25 cellular contexts compared by ENCODE assay signal in the genomic region with DNA sequence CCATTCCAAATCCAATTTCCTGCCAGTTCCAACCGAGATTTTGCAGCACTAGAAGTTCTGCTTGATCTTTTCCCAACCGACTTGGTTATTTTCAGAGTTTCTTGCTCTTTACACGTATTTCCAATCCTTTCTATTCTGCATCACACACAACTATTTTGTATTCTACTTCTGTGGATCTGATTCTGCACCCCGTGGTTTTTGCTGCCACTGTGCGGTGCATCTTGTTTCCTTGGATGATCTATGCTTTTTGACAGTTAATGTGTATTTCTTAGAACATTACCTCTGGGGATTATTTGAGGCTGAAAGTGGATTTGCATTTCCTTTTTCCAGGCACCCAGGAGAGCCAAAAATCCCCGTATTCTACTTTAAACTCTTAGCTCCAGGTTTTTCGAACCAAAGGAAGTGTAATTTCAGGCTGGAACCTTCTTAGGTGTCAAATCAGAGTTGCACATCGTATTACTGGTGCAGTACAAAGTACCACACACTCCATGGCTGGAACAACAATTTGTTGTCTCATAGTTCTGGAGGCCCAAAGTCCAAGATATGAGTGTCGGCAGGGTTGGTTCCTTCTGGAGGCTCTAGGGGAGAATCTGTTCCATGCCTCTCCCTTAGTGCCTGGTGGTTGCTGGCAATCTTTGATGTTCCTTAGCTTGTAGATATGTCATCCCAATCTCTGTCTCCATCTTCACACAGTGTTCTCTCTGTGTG. TPM values are rescaled to one million over a fixed set of nuclear protein-coding genes. Genes with fewer than 3 reads are reported as not detected.
DNase-seq lines count a peak whose midpoint lies in the region; ATAC-seq, FAIRE-seq and TF ChIP-seq lines count a peak whose summit lies in the region.
"Had no signal": no experiment of that assay in that cellular context is flagged by ENCODE, and none has a peak within 500 bp of the region (broad histone marks: within the 10 kb centered on the region; RNA-seq: fewer than 3 reads in every experiment).

No MANE protein-coding gene starts in this region.

- no peak for FAIRE-seq in small intestine (lab: Jason Lieb, UNC)
- FAIRE-seq: GM18507, H54 had no signal

- H3K4me1 ChIP-seq in PC-9 (replicated peaks; ENCODE audit: insufficient read depth) (no peaks in the 10 kb centered on the region), small intestine (ENCODE audit: control insufficient read depth in 2 of 2, insufficient read depth in 1 of 2, low read depth in 1 of 2, low read length in 1 of 2) (no peaks in the 10 kb centered on the region), prostate gland (replicated peaks) (no peaks in the 10 kb centered on the region)
- H3K4me1 ChIP-seq: BE2C, SJSA1 had no signal

- WGBS in small intestine, 3 donors, result 48 to 67% (median 55%) methylated on average over 9 of the region's 9 CpGs
- 71% methylated on average over 8 of the region's 9 CpGs for WGBS in prostate gland

- H2AFZ ChIP-seq in PC-9, result no peak overlapping the region

- peak; percentile 52 for ATAC-seq in left lobe of liver

- H3K9me3 ChIP-seq in PC-9 (ENCODE audit: insufficient read depth, low read depth) (no peaks in the 10 kb centered on the region), small intestine (ENCODE audit: control insufficient read depth, low read depth) (no peaks in the 10 kb centered on the region), prostate gland (no peaks in the 10 kb centered on the region)
- H3K9me3 ChIP-seq: BE2C had no signal

- POLR2A ChIA-PET in PC-9 (lab: Charles Lee; ENCODE audit: unreplicated experiment), result no interaction called here

- intact Hi-C loops in PC-9 (cut with micrococcal nuclease; ENCODE audit: unreplicated experiment) (no loop called here), prostate gland (cut with DNase I) (no loop called here)

- CTCF ChIA-PET in PC-9 (lab: Charles Lee), result no interaction called here

- H3K79me2 ChIP-seq in PC-9 (ENCODE audit: low read depth), result no peaks in the 10 kb centered on the region

- peak; percentile 6 for DNase-seq in activated effector memory CD4-positive, alpha-beta T cell treated with anti-CD3 and anti-CD28 coated beads, Interleukin-2, amount 50 U/mL, for 16 hours
- DNase-seq in activated effector memory CD4-positive, alpha-beta T cell treated with Interleukin-2 at 50 U/mL for 16 hours, result no peak
- DNase-seq in PC-9, result no peak
- peak; percentile 18 for DNase-seq in left lobe of liver (ENCODE audit: low spot score)
- DNase-seq in small intestine, result peak; percentile 45
- no peak for DNase-seq in COR-L47 (lab: John Stamatoyannopoulos, UW)
- DNase-seq in NCI-H1930 (lab: John Stamatoyannopoulos, UW), result no peak
- no peak for DNase-seq in prostate gland (ENCODE audit: low spot score)
- DNase-seq: 8988T; ACHN; BE2C; CD4-positive, CD25-positive, alpha-beta regulatory T cell; DMS53; NCI-H1092 treated with DMSO at 0.1 percent for 48 hours; NCI-H1436 treated with DMSO at 0.1 percent for 48 hours; NCI-H187 treated with DMSO at 0.1 percent for 48 hours; NCI-H2107; NCI-H524; NCI-H82; NK-92 treated with Interleukin-12 subunit alpha and Interleukin-12 subunit beta, amount 100 ng/mL, for 24 hours; Right ventricle myocardium superior; RPMI8226 had no signal

- no peak for TF ChIP-seq POLR2A in prostate gland (IDR thresholded peaks at IDR 0.05)

- 0 out of 2 replicates have a peak, but pooled peaks cover under 1% of the 10 kb centered on the region for H3K27me3 ChIP-seq in PC-9 (ENCODE audit: insufficient read depth, low read depth)
- H3K27me3 ChIP-seq in small intestine (ENCODE audit: control insufficient read depth in 2 of 2, insufficient read depth in 2 of 2, low read length in 2 of 2), result peaks cover 0 to 4% of the 10 kb centered on the region in 2 donors
- no peaks in the 10 kb centered on the region for H3K27me3 ChIP-seq in prostate gland (replicated peaks; ENCODE audit: insufficient read depth)
- H3K27me3 ChIP-seq: BE2C had no signal

- peaks cover 3% of the 10 kb centered on the region; the same call in 1 of the 2 replicates for H3F3A ChIP-seq in PC-9 (ENCODE audit: insufficient read depth, low read depth)

- H3K4me2 ChIP-seq in PC-9, result no peak overlapping the region

- no peaks in the 10 kb centered on the region for H3K9me2 ChIP-seq in PC-9 (ENCODE audit: insufficient read depth)

- TSS peak; percentile 16 for BruUV-seq in PC-9 (replicated peaks; lab: Mats Ljungman, UMichigan)

- no peak overlapping the region for H3K27ac ChIP-seq in PC-9
- no peak overlapping the region for H3K27ac ChIP-seq in small intestine (ENCODE audit: low read depth in 1 of 2, low read length in 1 of 2)
- H3K27ac ChIP-seq in prostate gland, result no peak overlapping the region
- H3K27ac ChIP-seq: SJSA1 had no signal

- H3K36me3 ChIP-seq in PC-9 (ENCODE audit: low read depth) (no peaks in the 10 kb centered on the region), small intestine (ENCODE audit: control insufficient read depth in 2 of 2, insufficient read depth in 2 of 2, low read length in 2 of 2) (no peaks in the 10 kb centered on the region), prostate gland (no peaks in the 10 kb centered on the region)
- H3K36me3 ChIP-seq: BE2C, SJSA1 had no signal

- no peaks in the 10 kb centered on the region for H4K20me1 ChIP-seq in PC-9 (ENCODE audit: insufficient read depth)

- no peak for TF ChIP-seq CTCF in PC-9 (conservative IDR thresholded peaks at IDR 0.05)
- no peak for TF ChIP-seq CTCF in prostate gland (IDR thresholded peaks at IDR 0.05)

- H3K4me3 ChIP-seq in PC-9, result no peak overlapping the region
- H3K4me3 ChIP-seq in small intestine (ENCODE audit: low read depth in 1 of 2, low read length in 2 of 2), result no peak overlapping the region
- H3K4me3 ChIP-seq in prostate gland, result no peak overlapping the region
- H3K4me3 ChIP-seq: SJSA1 had no signal

RNA-seq across cellular contexts. Expression of a gene that starts 14.7 kb away (rescaled TPM):
- total RNA-seq in PC-9 (2021) (9.9 and 11.3 TPM in 2 replicates), left lobe of liver (208 TPM), prostate gland (1 to 10 TPM; 6.7 to 7.2 TPM)
- under 1 TPM in 2 of 3 donors, not detected in 1; 0.51 to 0.54 TPM for polyA plus RNA-seq in small intestine

Comparison
In these comparisons a context has a peak if more than half of its experiments do, and no peak if none do; other contexts are left out.
1. DNase-seq: peak in activated effector memory CD4-positive, alpha-beta T cell treated with anti-CD3 and anti-CD28 coated beads, Interleukin-2, amount 50 U/mL, for 16 hours (single experiment), left lobe of liver (single experiment) and small intestine (single experiment); none in activated effector memory CD4-positive, alpha-beta T cell treated with Interleukin-2 at 50 U/mL for 16 hours (single experiment), PC-9 (0 of 2), COR-L47 (single experiment), NCI-H1930 (0 of 2) and prostate gland (single experiment).
2. RNA of a gene that starts 14.7 kb away (total RNA-seq): 208 TPM in left lobe of liver (single experiment); 9.9 to 11.3 TPM in PC-9 and 6.7 to 7.2 TPM in prostate gland; every median in the first group is over 10 times any median in the second.